Comparison of ENCODE assay signal across 7 cellular contexts in genomic region chr6:109379706-109380105, GRCh38. TPM values are rescaled to one million over a fixed set of nuclear protein-coding genes. Genes with fewer than 3 reads are reported as not detected.
DNase-seq lines count a peak whose midpoint lies in the region; ATAC-seq and TF ChIP-seq lines count a peak whose summit lies in the region.

No MANE protein-coding gene starts in this region.

- no peaks in the 10 kb centered on the region for H3K27me3 Mint-ChIP-seq in WTC11 (ENCODE audit: low read depth)

- H3K27me3 ChIP-seq in right cardiac atrium (ENCODE audit: control insufficient read depth, insufficient read depth) (no peaks in the 10 kb centered on the region), spleen (replicated peaks in 1 of 7) (no peaks in the 10 kb centered on the region)

- H3K9me3 ChIP-seq in right cardiac atrium (ENCODE audit: control insufficient read depth, low read length): no peaks in the 10 kb centered on the region
- no peaks in the 10 kb centered on the region for H3K9me3 ChIP-seq in spleen

- H3K27ac ChIP-seq in right cardiac atrium (ENCODE audit: low read length) (no peak overlapping the region), spleen (peak overlapping the region in 5 of 8 donors; percentile 97 to 100 (median 99))

- POLR2A ChIA-PET in WTC11 (lab: Charles Lee): no interaction called here

- intact Hi-C loops in right cardiac atrium (cut with DNase I): loop anchor here in 3 of 4 donors (5.0 to 10.0 kb wide), 2 partner anchors 192 to 285 kb away; partner anchors contain the start of genes CEP57L1 (in 2 of the 3) and SESN1 (in 2 of the 3)
- intact Hi-C loops in spleen (cut with DNase I; ENCODE audit: low total_unique reads): loop anchor here (5.0 to 10.0 kb wide), 2 partner anchors 65 to 192 kb away; partner anchors contain the start of genes PPIL6 and SMPD2

- DNase-seq in HCEC 1CT (peak; percentile 34), WTC11 (ENCODE audit: low spot score) (no peak), right cardiac atrium (no peak), spleen (no peak)
- no peak for DNase-seq in activated effector memory CD4-positive, alpha-beta T cell treated with anti-CD3 and anti-CD28 coated beads, Interleukin-2, amount 50 U/mL, for 16 hours

- CTCF ChIA-PET in WTC11 (lab: Charles Lee): interaction anchor here (1.2 kb wide), 1 partner anchor 192 kb away, joined by 3 read pairs; no protein-coding TSS in a partner anchor

- H3K27ac Mint-ChIP-seq in WTC11: 0 out of 2 replicates have a peak overlapping the region, but pooled peaks have one; percentile 25

- peaks cover 28% of the 10 kb centered on the region for H3K4me1 Mint-ChIP-seq in WTC11

- no peak for ATAC-seq in WTC11
- ATAC-seq in right cardiac atrium: no peak
- ATAC-seq in HG02759 (IDR thresholded peaks at IDR 0.05; ENCODE audit: unreplicated experiment): no peak
- no peak for ATAC-seq in GM19324 (IDR thresholded peaks at IDR 0.05; ENCODE audit: low FRiP score, unreplicated experiment)

- 35% methylated on average over 2 of the region's 2 CpGs for WGBS in right cardiac atrium
- WGBS in spleen, 5 donors: 8 to 15% (median 10%) methylated on average over 2 of the region's 2 CpGs

- no peaks in the 10 kb centered on the region for H3K4me1 ChIP-seq in right cardiac atrium (ENCODE audit: control insufficient read depth, insufficient read depth, low read length)
- H3K4me1 ChIP-seq in spleen: peaks cover 35 to 80% (median 67%) of the 10 kb centered on the region in 6 donors

- peak overlapping the region; percentile 90 for H3K4me3 Mint-ChIP-seq in WTC11

- H3K36me3 ChIP-seq in spleen: peaks cover 0 to 48% (median 31%) of the 10 kb centered on the region in 6 donors

- H3K4me3 ChIP-seq in right cardiac atrium (ENCODE audit: low read length) (peak overlapping the region; percentile 81), spleen (peak overlapping the region in 7 of 8 donors; percentile 83 to 96 (median 89))

- H3K36me3 Mint-ChIP-seq in WTC11: peaks cover 34% of the 10 kb centered on the region

- TF ChIP-seq CTCF in WTC11 (IDR thresholded peaks at IDR 0.05) (no peak), spleen (IDR thresholded peaks at IDR 0.05 in 8 of 11, conservative IDR thresholded peaks at IDR 0.05 in 3 of 11) (no peak)

- no peaks in the 10 kb centered on the region for H3K9me3 Mint-ChIP-seq in WTC11

- TF ChIP-seq POLR2A in spleen (IDR thresholded peaks at IDR 0.05): no peak

TF ChIP-seq in WTC11, 78 proteins besides CTCF, POLR2A, EP300 and RAD21:
- TF ChIP-seq CREB1 (CRISPR knock-in tag; IDR thresholded peaks at IDR 0.05) (no peak), ZBTB21 (CRISPR knock-in tag; IDR thresholded peaks at IDR 0.05; ENCODE audit: borderline replicate concordance) (no peak), ZNF671 (CRISPR knock-in tag; IDR thresholded peaks at IDR 0.05) (no peak), ATF1 (CRISPR knock-in tag; IDR thresholded peaks at IDR 0.05) (no peak), SP1 (CRISPR knock-in tag; conservative IDR thresholded peaks at IDR 0.05) (no peak), IRF1 (CRISPR knock-in tag; IDR thresholded peaks at IDR 0.05) (no peak)
- TF ChIP-seq, protein P1, sequence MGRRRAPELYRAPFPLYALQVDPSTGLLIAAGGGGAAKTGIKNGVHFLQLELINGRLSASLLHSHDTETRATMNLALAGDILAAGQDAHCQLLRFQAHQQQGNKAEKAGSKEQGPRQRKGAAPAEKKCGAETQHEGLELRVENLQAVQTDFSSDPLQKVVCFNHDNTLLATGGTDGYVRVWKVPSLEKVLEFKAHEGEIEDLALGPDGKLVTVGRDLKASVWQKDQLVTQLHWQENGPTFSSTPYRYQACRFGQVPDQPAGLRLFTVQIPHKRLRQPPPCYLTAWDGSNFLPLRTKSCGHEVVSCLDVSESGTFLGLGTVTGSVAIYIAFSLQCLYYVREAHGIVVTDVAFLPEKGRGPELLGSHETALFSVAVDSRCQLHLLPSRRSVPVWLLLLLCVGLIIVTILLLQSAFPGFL (CRISPR knock-in tag; IDR thresholded peaks at IDR 0.05; ENCODE audit: borderline replicate concordance): no peak
- TF ChIP-seq, protein P2, sequence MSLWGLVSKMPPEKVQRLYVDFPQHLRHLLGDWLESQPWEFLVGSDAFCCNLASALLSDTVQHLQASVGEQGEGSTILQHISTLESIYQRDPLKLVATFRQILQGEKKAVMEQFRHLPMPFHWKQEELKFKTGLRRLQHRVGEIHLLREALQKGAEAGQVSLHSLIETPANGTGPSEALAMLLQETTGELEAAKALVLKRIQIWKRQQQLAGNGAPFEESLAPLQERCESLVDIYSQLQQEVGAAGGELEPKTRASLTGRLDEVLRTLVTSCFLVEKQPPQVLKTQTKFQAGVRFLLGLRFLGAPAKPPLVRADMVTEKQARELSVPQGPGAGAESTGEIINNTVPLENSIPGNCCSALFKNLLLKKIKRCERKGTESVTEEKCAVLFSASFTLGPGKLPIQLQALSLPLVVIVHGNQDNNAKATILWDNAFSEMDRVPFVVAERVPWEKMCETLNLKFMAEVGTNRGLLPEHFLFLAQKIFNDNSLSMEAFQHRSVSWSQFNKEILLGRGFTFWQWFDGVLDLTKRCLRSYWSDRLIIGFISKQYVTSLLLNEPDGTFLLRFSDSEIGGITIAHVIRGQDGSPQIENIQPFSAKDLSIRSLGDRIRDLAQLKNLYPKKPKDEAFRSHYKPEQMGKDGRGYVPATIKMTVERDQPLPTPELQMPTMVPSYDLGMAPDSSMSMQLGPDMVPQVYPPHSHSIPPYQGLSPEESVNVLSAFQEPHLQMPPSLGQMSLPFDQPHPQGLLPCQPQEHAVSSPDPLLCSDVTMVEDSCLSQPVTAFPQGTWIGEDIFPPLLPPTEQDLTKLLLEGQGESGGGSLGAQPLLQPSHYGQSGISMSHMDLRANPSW (CRISPR knock-in tag; conservative IDR thresholded peaks at IDR 0.05; ENCODE audit: low read depth): no peak

RNA-seq across cellular contexts. Expression of gene CD164, which starts 2.6 kb away (rescaled TPM):
- 74.9 to 80.2 TPM (median 79.8 TPM) in 3 replicates for total RNA-seq in WTC11 (2021)
- 100 to 1,000 TPM; 128 to 141 (median 135) TPM for total RNA-seq in right cardiac atrium
- 105 TPM for polyA plus RNA-seq in right cardiac atrium
- 100 to 1,000 TPM; 179 to 249 (median 213) TPM for total RNA-seq in spleen
- polyA plus RNA-seq in spleen: 100 to 1,000 TPM in 2 of 3 donors, 10 to 100 TPM in 1; 79.4 to 119 (median 105) TPM
